ENCODE assay signal across 24 cellular contexts in genomic region chr3:72728958-72729467, GRCh38.
DNase-seq lines count a peak whose midpoint lies in the region; ATAC-seq, FAIRE-seq and TF ChIP-seq lines count a peak whose summit lies in the region.
"Had no signal": no experiment of that assay in that cellular context is flagged by ENCODE, and none has a peak within 500 bp of the region (broad histone marks: within the 10 kb centered on the region; RNA-seq: fewer than 3 reads in every experiment).

No MANE protein-coding gene starts in this region.

- POLR2A ChIA-PET in WTC11 (lab: Charles Lee), result no interaction called here

- no peak for FAIRE-seq in GM12891 (lab: Jason Lieb, UNC)
- FAIRE-seq: A204.1, astrocyte, RCC 7860 had no signal

- peaks cover 7% of the 10 kb centered on the region for H3K9me3 ChIP-seq in psoas muscle
- H3K9me3 ChIP-seq in sigmoid colon, result peaks cover 0 to 5% (median 3%) of the 10 kb centered on the region in 4 donors

- H3K4me3 Mint-ChIP-seq in WTC11, result no peak overlapping the region
- H3K4me3 Mint-ChIP-seq: CD4-positive, CD25-positive, alpha-beta regulatory T cell; IgD-negative memory B cell had no signal

- H3K4me1 ChIP-seq in psoas muscle (no peaks in the 10 kb centered on the region), sigmoid colon (no peaks in the 10 kb centered on the region)
- H3K4me1 ChIP-seq: heart left ventricle had no signal

- no peak for TF ChIP-seq EP300 in sigmoid colon (IDR thresholded peaks at IDR 0.05)

- H3K9me3 Mint-ChIP-seq in WTC11, result peaks cover 15% of the 10 kb centered on the region

- H3K4me1 Mint-ChIP-seq in WTC11, result peaks cover 19% of the 10 kb centered on the region

- H3K27me3 Mint-ChIP-seq in WTC11 (ENCODE audit: low read depth), result peaks cover 6% of the 10 kb centered on the region; the same call in 1 of the 2 replicates

- TF ChIP-seq POLR2A in GM12891 (IDR thresholded peaks at IDR 0.05; ENCODE audit: low read depth, low read length), result no peak
- TF ChIP-seq POLR2A in sigmoid colon (IDR thresholded peaks at IDR 0.05), result no peak

- no peak overlapping the region for H3K27ac ChIP-seq in psoas muscle
- no peak overlapping the region for H3K27ac ChIP-seq in sigmoid colon
- H3K27ac ChIP-seq: dorsolateral prefrontal cortex, heart left ventricle, upper lobe of left lung had no signal

- H3K4me3 ChIP-seq in psoas muscle, result no peak overlapping the region
- H3K4me3 ChIP-seq in sigmoid colon, result no peak overlapping the region
- H3K4me3 ChIP-seq: dorsolateral prefrontal cortex, heart left ventricle, upper lobe of left lung had no signal

- ATAC-seq in WTC11 (peak; percentile 55), psoas muscle (no peak)
- ATAC-seq: left lobe of liver had no signal

- DNase-seq in NCI-H1417 (lab: John Stamatoyannopoulos, UW) (peak in 2 of 3 experiments; percentile 31 to 54), NCI-H1417 treated with DMSO at 0.1 percent for 48 hours (lab: John Stamatoyannopoulos, UW) (no peak), HPDE6-E6E7 (ENCODE audit: extremely low spot score) (peak; percentile 19), WTC11 (ENCODE audit: low spot score) (no peak), left kidney (ENCODE audit: low read depth, low spot score) (peak; percentile 41), GM12891 (ENCODE audit: insufficient read length, low spot score) (no peak), psoas muscle (no peak), sigmoid colon (no peak)
- DNase-seq: activated CD4-positive, CD25-positive, alpha-beta regulatory T cell treated with anti-CD3 and anti-CD28 coated beads, Interleukin-2, amount 50 U/mL, for 72 hours; activated gamma-delta T cell; CD4-positive, CD25-positive, alpha-beta regulatory T cell; heart left ventricle; NCI-H1105; NCI-H526 treated with DMSO at 0.1 percent for 48 hours; posterior cingulate gyrus; stimulated activated CD4-positive, alpha-beta T cell treated with anti-CD3 and anti-CD28 coated beads, Interleukin-12 subunit alpha, Interleukin-12 subunit beta, amount 100 ng/mL, for 4 hours; stimulated activated naive CD4-positive, alpha-beta T cell treated with Interleukin-2 at 50 U/mL for 16 hours had no signal

- WGBS in psoas muscle, 3 donors, result 77 to 87% (median 80%) methylated on average over 16 of the region's 16 CpGs
- WGBS in sigmoid colon, 2 donors, result 70 to 82% methylated on average over 16 of the region's 16 CpGs

- H3K36me3 ChIP-seq in psoas muscle (ENCODE audit: insufficient read depth in 1 of 2, low read depth in 1 of 2), result no peaks in the 10 kb centered on the region
- no peaks in the 10 kb centered on the region for H3K36me3 ChIP-seq in sigmoid colon
- H3K36me3 ChIP-seq: heart left ventricle, upper lobe of left lung had no signal

- H3K36me3 Mint-ChIP-seq in WTC11, result peaks cover 14% of the 10 kb centered on the region

- TF ChIP-seq CTCF in WTC11 (IDR thresholded peaks at IDR 0.05) (no peak), psoas muscle (IDR thresholded peaks at IDR 0.05) (no peak), sigmoid colon (IDR thresholded peaks at IDR 0.05) (no peak)

- H3K27me3 ChIP-seq in psoas muscle (ENCODE audit: insufficient read depth in 3 of 3, low read length in 2 of 3), result no peaks in the 10 kb centered on the region
- H3K27me3 ChIP-seq in sigmoid colon, result no peaks in the 10 kb centered on the region
- H3K27me3 ChIP-seq: dorsolateral prefrontal cortex, heart left ventricle, upper lobe of left lung had no signal

- intact Hi-C loops in psoas muscle (cut with DNase I), result no loop called here
- intact Hi-C loops in sigmoid colon (cut with DNase I), result no loop called here

- CTCF ChIA-PET in WTC11 (lab: Charles Lee), result interaction anchor here (0.9 kb wide), 1 partner anchor 63 kb away, joined by 3 read pairs; no protein-coding TSS in a partner anchor

- no peak overlapping the region for H3K27ac Mint-ChIP-seq in WTC11
- H3K27ac Mint-ChIP-seq: IgD-negative memory B cell had no signal

TF ChIP-seq in WTC11, 78 proteins besides CTCF, POLR2A, EP300 and RAD21:
- TF ChIP-seq NR3C1 (CRISPR knock-in tag; conservative IDR thresholded peaks at IDR 0.05; ENCODE audit: low read depth), result no peak

TF ChIP-seq in GM12891, 5 proteins besides CTCF, POLR2A, EP300 and RAD21:
- TF ChIP-seq POU2F2 (IDR thresholded peaks at IDR 0.05; ENCODE audit: low read depth, low read length), result no peak
- TF ChIP-seq PAX5 (IDR thresholded peaks at IDR 0.05; ENCODE audit: insufficient read depth, low read length, severe bottlenecking), result no peak
- TF ChIP-seq SPI1 (IDR thresholded peaks at IDR 0.05; ENCODE audit: low read depth, low read length), result no peak
- no peak for TF ChIP-seq POLR2AphosphoS5 (IDR thresholded peaks at IDR 0.05; ENCODE audit: low read depth, low read length)
- TF ChIP-seq TAF1 (IDR thresholded peaks at IDR 0.05; ENCODE audit: low read depth, low read length), result no peak

Comparison
In these comparisons a context has a peak if more than half of its experiments do, and no peak if none do; other contexts are left out.
1. DNase-seq: peak in NCI-H1417 (2 of 3), HPDE6-E6E7 (single experiment) and left kidney (single experiment); none in NCI-H1417 treated with DMSO at 0.1 percent for 48 hours (single experiment), WTC11 (single experiment), GM12891 (single experiment), psoas muscle (0 of 2) and sigmoid colon (single experiment).